Comparison of ENCODE assay signal across 1 cellular context in the genomic region with DNA sequence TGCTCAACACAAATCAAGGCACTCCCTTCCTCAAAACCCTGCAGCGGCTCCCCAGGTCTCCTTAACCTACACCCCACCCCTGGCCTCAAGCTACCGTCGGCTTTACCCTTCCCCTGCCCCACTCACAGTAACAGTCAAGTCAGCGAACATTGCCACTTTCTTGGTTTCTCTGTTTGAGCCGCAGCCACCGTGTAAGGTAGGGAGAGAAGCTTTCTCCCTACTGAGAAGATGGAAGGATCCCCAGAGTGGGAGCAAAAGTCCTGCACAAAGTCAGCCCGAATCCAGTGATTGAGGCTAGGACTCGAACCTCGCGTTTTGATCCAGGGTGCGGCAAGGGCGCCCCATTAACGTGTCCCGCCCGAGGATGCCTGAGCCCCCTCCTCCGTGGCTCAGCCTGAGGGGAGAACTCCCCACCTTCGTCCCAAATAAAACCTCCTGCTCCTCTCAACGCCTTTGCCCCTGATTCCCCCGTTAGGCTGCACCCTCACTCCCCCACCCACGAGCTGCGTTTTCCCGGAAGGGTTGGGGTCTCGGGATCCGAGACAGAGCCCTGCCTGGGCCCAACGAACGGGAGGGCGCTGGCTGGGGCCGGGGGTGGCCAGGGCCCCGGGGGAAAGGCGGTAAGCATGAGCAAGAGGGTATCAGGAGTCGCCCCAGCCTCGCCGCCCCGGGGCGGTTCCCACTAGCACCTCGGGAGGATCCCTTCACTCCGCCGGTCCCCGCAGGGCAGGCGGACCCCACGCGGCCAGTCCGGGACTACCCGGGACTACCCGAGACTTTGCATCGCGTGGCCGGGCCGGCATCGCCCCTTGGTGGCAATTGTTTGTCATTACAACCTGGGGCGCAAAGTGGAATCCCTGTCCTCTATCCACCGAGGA.
TF ChIP-seq lines count a peak whose summit lies in the region.

No MANE protein-coding gene starts in this region.

TF ChIP-seq in H1, 55 proteins besides CTCF, POLR2A, EP300 and RAD21:
- TF ChIP-seq ZNF274 (IDR thresholded peaks at IDR 0.05; ENCODE audit: borderline replicate concordance, extremely low read depth, low read length) (no peak), SP4 (IDR thresholded peaks at IDR 0.05; ENCODE audit: low read length) (no peak), BRCA1 (IDR thresholded peaks at IDR 0.05; ENCODE audit: low read depth, low read length) (no peak; the same call in 1 of the 2 replicates), TAF7 (optimal IDR thresholded peaks at IDR 0.05; ENCODE audit: borderline replicate concordance, low read depth, low read length) (no peak), GABPA (IDR thresholded peaks at IDR 0.05; ENCODE audit: borderline replicate concordance, insufficient read depth, low read length) (no peak; the same call in 1 of the 2 replicates), TAF1 (IDR thresholded peaks at IDR 0.05; ENCODE audit: low read depth, low read length) (no peak), POU5F1 (IDR thresholded peaks at IDR 0.05; ENCODE audit: low read depth, low read length) (no peak), CBX5 (IDR thresholded peaks at IDR 0.05; ENCODE audit: low read depth, low read length) (no peak), YY1 (IDR thresholded peaks at IDR 0.05; ENCODE audit: low read depth, low read length) (no peak), KDM4A (IDR thresholded peaks at IDR 0.05; ENCODE audit: low read depth, low read length, severe bottlenecking) (peak; percentile 83), ASH2L (IDR thresholded peaks at IDR 0.05; ENCODE audit: low read length) (peak; percentile 65), HDAC2 (IDR thresholded peaks at IDR 0.05; ENCODE audit: borderline replicate concordance in 1 of 2, low read depth in 2 of 2, low read length in 2 of 2) (peak; percentile 47 to 68; a peak in 1 of 4 replicates), SAP30 (IDR thresholded peaks at IDR 0.05; ENCODE audit: insufficient read depth, insufficient replicate concordance, low read length) (no peak), PHF8 (conservative IDR thresholded peaks at IDR 0.05; ENCODE audit: low read depth, low read length) (0 out of 2 replicates have a peak, but pooled peaks have one; percentile 36), GTF2F1 (IDR thresholded peaks at IDR 0.05; ENCODE audit: borderline replicate concordance, low read depth, low read length) (no peak), KDM5A (IDR thresholded peaks at IDR 0.05; ENCODE audit: low read length) (no peak), SIN3A (conservative IDR thresholded peaks at IDR 0.05 in 1 of 2, IDR thresholded peaks at IDR 0.05 in 1 of 2; ENCODE audit: low read depth in 1 of 2, low read length in 2 of 2) (no peak), SP1 (IDR thresholded peaks at IDR 0.05; ENCODE audit: low read depth, low read length) (no peak), BACH1 (IDR thresholded peaks at IDR 0.05; ENCODE audit: low read length) (peak; percentile 92), CHD2 (IDR thresholded peaks at IDR 0.05; ENCODE audit: low read length) (peak; percentile 57; the same call in 1 of the 2 replicates), CEBPB (IDR thresholded peaks at IDR 0.05; ENCODE audit: low read depth, low read length) (no peak), EZH2 (IDR thresholded peaks at IDR 0.05; ENCODE audit: low read depth, low read length, severe bottlenecking) (no peak), RBBP5 (IDR thresholded peaks at IDR 0.05; ENCODE audit: borderline replicate concordance, low read depth, low read length) (no peak), E2F6 (IDR thresholded peaks at IDR 0.05) (peak; percentile 28; the same call in 1 of the 2 replicates), FOSL1 (IDR thresholded peaks at IDR 0.05; ENCODE audit: insufficient read depth, low read depth, low read length) (no peak), POLR2AphosphoS5 (IDR thresholded peaks at IDR 0.05; ENCODE audit: low read depth, low read length) (no peak), SUZ12 (IDR thresholded peaks at IDR 0.05; ENCODE audit: low read length) (peak; percentile 39; the same call in 1 of the 2 replicates)
- TF ChIP-seq, protein P1, sequence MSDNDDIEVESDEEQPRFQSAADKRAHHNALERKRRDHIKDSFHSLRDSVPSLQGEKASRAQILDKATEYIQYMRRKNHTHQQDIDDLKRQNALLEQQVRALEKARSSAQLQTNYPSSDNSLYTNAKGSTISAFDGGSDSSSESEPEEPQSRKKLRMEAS (IDR thresholded peaks at IDR 0.05), result peak; percentile 54; the same call in 1 of the 2 replicates
